Comparison of ENCODE assay signal across 9 cellular contexts in the genomic region with DNA sequence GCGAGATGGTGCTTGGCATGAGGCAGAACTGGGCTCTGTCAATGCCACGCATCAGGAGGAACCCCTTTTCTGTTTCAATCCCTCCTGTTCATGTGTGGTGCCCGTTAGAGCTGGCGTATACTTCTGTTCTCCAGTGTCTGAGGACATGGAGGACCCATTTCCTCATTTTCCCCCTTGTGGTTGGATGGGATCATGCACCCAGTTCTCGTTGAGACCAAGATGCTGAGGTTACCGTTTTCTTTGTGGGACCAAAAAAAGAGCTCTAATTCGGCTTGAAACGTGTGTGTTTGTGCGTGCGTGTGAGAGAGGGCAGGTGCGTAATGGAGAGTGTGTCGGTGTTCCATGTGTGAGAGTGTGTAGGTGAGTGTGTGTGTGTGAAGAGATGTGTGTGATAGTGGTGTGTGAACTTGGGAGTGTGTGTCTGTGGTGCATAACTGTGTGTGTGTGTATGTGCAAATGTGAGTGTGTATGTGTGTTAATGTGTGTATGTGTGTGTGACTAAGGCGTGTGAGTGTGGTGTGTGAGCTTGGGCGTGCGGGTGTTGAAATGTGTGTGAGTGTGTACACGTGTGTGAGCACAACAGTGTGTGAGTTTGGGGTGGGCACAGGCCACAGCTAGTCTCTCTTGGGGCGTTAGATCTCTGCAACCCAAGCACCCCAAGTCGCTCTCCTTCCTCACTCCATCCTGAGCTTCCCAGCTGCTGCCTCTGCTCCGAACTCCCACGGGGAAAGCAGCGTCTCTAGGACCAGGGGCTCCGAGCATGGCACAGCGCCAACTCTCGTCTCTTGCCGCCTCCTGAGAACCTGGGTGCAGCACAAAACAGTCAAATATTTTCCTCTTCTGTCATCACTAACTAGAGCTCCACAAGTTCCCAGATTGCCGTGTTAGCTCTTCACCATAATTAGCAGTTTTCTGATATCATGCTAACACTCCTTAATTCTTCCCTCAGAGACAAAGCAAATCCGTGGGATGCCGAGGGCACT.
DNase-seq lines count a peak whose midpoint lies in the region; ATAC-seq, FAIRE-seq and TF ChIP-seq lines count a peak whose summit lies in the region.
"Had no signal": no experiment of that assay in that cellular context is flagged by ENCODE, and none has a peak within 500 bp of the region (broad histone marks: within the 10 kb centered on the region; RNA-seq: fewer than 3 reads in every experiment).

No MANE protein-coding gene starts in this region.

- no peaks in the 10 kb centered on the region for H3K9me3 Mint-ChIP-seq in stimulated activated naive CD8-positive, alpha-beta T cell treated with anti-CD3 and anti-CD28 coated beads, Interleukin-15, amount 100 ng/mL, for 72 hours
- H3K9me3 Mint-ChIP-seq: activated naive CD4-positive, alpha-beta T cell treated with anti-CD3 and anti-CD28 coated beads, Interleukin-2, amount 50 U/mL, for 72 hours had no signal

- 65% methylated on average over 25 of the region's 28 CpGs for WGBS in esophagus muscularis mucosa
- WGBS in spleen, 5 donors = 69 to 75% (median 72%) methylated on average over 28 of the region's 28 CpGs

- no peaks in the 10 kb centered on the region for H3K4me1 Mint-ChIP-seq in stimulated activated naive CD8-positive, alpha-beta T cell treated with anti-CD3 and anti-CD28 coated beads, Interleukin-15, amount 100 ng/mL, for 72 hours

- no peak overlapping the region for H3K27ac Mint-ChIP-seq in stimulated activated naive CD8-positive, alpha-beta T cell treated with anti-CD3 and anti-CD28 coated beads, Interleukin-15, amount 100 ng/mL, for 72 hours
- H3K27ac Mint-ChIP-seq: activated naive CD4-positive, alpha-beta T cell treated with anti-CD3 and anti-CD28 coated beads, Interleukin-2, amount 50 U/mL, for 72 hours had no signal

- no peak overlapping the region for H3K4me3 ChIP-seq in esophagus muscularis mucosa
- H3K4me3 ChIP-seq in spleen = no peak overlapping the region
- no peak overlapping the region for H3K4me3 ChIP-seq in effector memory CD4-positive, alpha-beta T cell (ENCODE audit: insufficient read depth, low read depth, low read length, poor library complexity, severe bottlenecking)

- H3K27me3 Mint-ChIP-seq in stimulated activated naive CD8-positive, alpha-beta T cell treated with anti-CD3 and anti-CD28 coated beads, Interleukin-15, amount 100 ng/mL, for 72 hours = peaks cover 18% of the 10 kb centered on the region

- FAIRE-seq in frontal cortex (lab: Jason Lieb, UNC) = no peak

- no peak for ATAC-seq in stimulated activated naive CD8-positive, alpha-beta T cell treated with anti-CD3 and anti-CD28 coated beads, Interleukin-15, Interleukin-2, amounts not matched to agents 100 U/mL and 50 U/mL, for 24 hours
- no peak for ATAC-seq in stimulated activated naive CD8-positive, alpha-beta T cell treated with anti-CD3 and anti-CD28 coated beads, Interleukin-15, amount 100 ng/mL, for 72 hours
- ATAC-seq: activated naive CD4-positive, alpha-beta T cell treated with anti-CD3 and anti-CD28 coated beads, Interleukin-2, amount 50 U/mL, for 72 hours had no signal

- DNase-seq in stimulated activated naive CD8-positive, alpha-beta T cell treated with anti-CD3 and anti-CD28 coated beads, Interleukin-15, Interleukin-2, amounts not matched to agents 100 U/mL and 50 U/mL, for 24 hours = peak; percentile 19
- DNase-seq in stimulated activated naive CD8-positive, alpha-beta T cell treated with anti-CD3 and anti-CD28 coated beads, Interleukin-15, amount 100 ng/mL, for 72 hours = no peak
- DNase-seq in NOMO-1 treated with dmso at 0.1 percent for 144 hours (lab: John Stamatoyannopoulos, UW; ENCODE audit: unreplicated experiment) (peak; percentile 15), esophagus muscularis mucosa (ENCODE audit: extremely low spot score) (no peak), spleen (peak; percentile 76), frontal cortex (ENCODE audit: low spot score in 2 of 2) (no peak), DMS114 treated with DMSO at 0.1 percent for 48 hours (lab: John Stamatoyannopoulos, UW; ENCODE audit: unreplicated experiment) (no peak)
- DNase-seq in effector memory CD4-positive, alpha-beta T cell = no peak

- intact Hi-C loops in esophagus muscularis mucosa (cut with DNase I) (loop anchor here (5.0 to 10.0 kb wide), 2 partner anchors 232 to 424 kb away; no protein-coding TSS in a partner anchor), spleen (cut with DNase I; ENCODE audit: low total_unique reads) (no loop called here)

- no peak overlapping the region for H3K27ac ChIP-seq in esophagus muscularis mucosa (replicated peaks in 1 of 4)
- peak overlapping the region in 1 of 8 donors; percentile 78 for H3K27ac ChIP-seq in spleen
- H3K27ac ChIP-seq in effector memory CD4-positive, alpha-beta T cell (ENCODE audit: insufficient read depth, low read length, poor library complexity, severe bottlenecking) = no peak overlapping the region

- TF ChIP-seq EP300 in esophagus muscularis mucosa (IDR thresholded peaks at IDR 0.05) = no peak

- H3K36me3 ChIP-seq in esophagus muscularis mucosa (no peaks in the 10 kb centered on the region), spleen (no peaks in the 10 kb centered on the region)
- H3K36me3 ChIP-seq in effector memory CD4-positive, alpha-beta T cell (ENCODE audit: control insufficient read depth, insufficient read depth, low read length) = no peaks in the 10 kb centered on the region

- peaks cover 6 to 18% (median 7%) of the 10 kb centered on the region in 4 donors for H3K4me1 ChIP-seq in esophagus muscularis mucosa
- H3K4me1 ChIP-seq in spleen = peaks cover 9 to 90% (median 31%) of the 10 kb centered on the region in 6 donors
- H3K4me1 ChIP-seq in effector memory CD4-positive, alpha-beta T cell (ENCODE audit: control insufficient read depth, insufficient read depth, low read length, poor library complexity, severe bottlenecking) = no peaks in the 10 kb centered on the region

- H3K4me3 Mint-ChIP-seq in stimulated activated naive CD8-positive, alpha-beta T cell treated with anti-CD3 and anti-CD28 coated beads, Interleukin-15, amount 100 ng/mL, for 72 hours = no peak overlapping the region

- no peaks in the 10 kb centered on the region for H3K27me3 ChIP-seq in esophagus muscularis mucosa
- no peaks in the 10 kb centered on the region for H3K27me3 ChIP-seq in spleen (replicated peaks in 1 of 7)
- no peaks in the 10 kb centered on the region for H3K27me3 ChIP-seq in effector memory CD4-positive, alpha-beta T cell (replicated peaks; ENCODE audit: control insufficient read depth, insufficient read depth, low read length, poor library complexity, severe bottlenecking)

- TF ChIP-seq CTCF in esophagus muscularis mucosa (IDR thresholded peaks at IDR 0.05) (peak; percentile 21 to 41 (median 23)), spleen (IDR thresholded peaks at IDR 0.05 in 8 of 11, conservative IDR thresholded peaks at IDR 0.05 in 3 of 11) (peak in 9 of 11 experiments; percentile 42 to 63 (median 56))

- no peak for TF ChIP-seq POLR2A in esophagus muscularis mucosa (IDR thresholded peaks at IDR 0.05; ENCODE audit: low read depth)
- TF ChIP-seq POLR2A in spleen (IDR thresholded peaks at IDR 0.05) = no peak

- H3K9me3 ChIP-seq in esophagus muscularis mucosa = no peaks in the 10 kb centered on the region
- no peaks in the 10 kb centered on the region for H3K9me3 ChIP-seq in spleen
- no peaks in the 10 kb centered on the region for H3K9me3 ChIP-seq in effector memory CD4-positive, alpha-beta T cell (ENCODE audit: control insufficient read depth, low read length)

Comparison
In these comparisons a context has a peak if more than half of its experiments do, and no peak if none do; other contexts are left out.
1. DNase-seq: peak in stimulated activated naive CD8-positive, alpha-beta T cell treated with anti-CD3 and anti-CD28 coated beads, Interleukin-15, Interleukin-2, amounts not matched to agents 100 U/mL and 50 U/mL, for 24 hours (single experiment), NOMO-1 treated with dmso at 0.1 percent for 144 hours (single experiment) and spleen (single experiment); none in stimulated activated naive CD8-positive, alpha-beta T cell treated with anti-CD3 and anti-CD28 coated beads, Interleukin-15, amount 100 ng/mL, for 72 hours (0 of 2), esophagus muscularis mucosa (single experiment), frontal cortex (0 of 2), effector memory CD4-positive, alpha-beta T cell (0 of 3) and DMS114 treated with DMSO at 0.1 percent for 48 hours (single experiment).